In the genomic region with DNA sequence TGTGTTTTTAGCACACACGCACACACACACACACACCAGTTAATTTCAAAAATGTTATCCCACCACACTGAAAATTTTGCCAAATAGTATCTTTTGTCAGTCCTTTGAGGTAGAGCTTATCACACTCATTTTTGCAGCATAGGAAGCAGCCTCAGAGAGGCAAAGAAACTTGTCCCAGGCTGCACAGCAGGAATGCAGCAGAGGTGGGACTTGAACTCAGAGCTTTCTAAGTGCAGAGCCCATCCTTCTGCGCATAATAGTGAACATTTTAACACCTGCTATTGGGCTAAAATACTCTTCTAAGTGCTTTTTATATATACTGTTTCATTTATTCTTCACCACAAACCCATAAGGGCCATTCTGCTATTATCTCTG, we compare ENCODE assay signal across 1 cellular context.
TF ChIP-seq lines count a peak whose summit lies in the region.

No MANE protein-coding gene starts in this region.

TF ChIP-seq in GM12878, 131 proteins besides CTCF, POLR2A, EP300 and RAD21 (continued from another document):
- TF ChIP-seq EED (IDR thresholded peaks at IDR 0.05; ENCODE audit: low read depth) = no peak
